In the genomic region with DNA sequence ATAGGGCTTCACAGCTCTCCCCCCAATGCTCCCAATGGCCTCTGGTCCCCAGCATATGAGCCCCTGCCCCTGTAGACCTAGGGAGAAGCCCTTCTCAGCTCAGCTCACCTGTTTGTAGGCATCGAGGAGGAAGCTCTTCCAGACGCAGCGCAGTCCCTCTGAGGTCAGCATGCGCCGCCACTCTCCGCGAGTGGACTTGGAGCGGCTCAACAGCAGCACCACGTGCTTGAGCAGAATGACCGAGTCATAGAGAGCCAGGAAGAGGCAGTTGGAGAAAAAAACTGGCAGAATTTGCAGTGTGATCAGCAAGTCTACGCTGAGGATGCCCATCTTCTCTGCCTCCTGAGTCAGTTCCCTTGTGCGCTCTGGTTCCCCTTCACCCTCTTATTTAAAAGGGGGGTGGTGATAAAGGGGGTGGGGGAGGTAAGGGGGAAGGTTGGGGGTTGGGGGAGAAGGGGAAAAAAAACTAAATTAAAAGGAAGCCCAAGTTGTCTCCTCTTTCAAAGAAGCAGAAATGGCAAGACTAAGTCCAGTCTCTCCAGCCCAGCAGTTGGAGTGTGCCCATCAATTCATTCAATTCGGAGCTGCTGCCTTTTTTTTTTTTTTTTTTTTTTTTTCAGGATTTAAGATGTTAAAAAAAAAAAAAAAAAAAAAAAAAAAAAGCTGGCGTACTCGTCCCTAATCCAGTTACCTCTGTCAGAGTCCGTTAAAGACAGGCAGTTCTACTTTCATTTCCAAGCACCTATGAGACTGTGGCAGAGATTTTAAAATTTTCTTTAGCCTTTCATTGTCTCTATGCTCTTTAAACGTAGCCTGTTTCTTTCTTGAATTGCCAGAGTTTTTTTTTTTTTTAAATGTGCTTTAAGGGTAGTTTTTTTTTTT, we compare ENCODE assay signal across 9 cellular contexts. TPM values are rescaled to one million over a fixed set of nuclear protein-coding genes. Genes with fewer than 3 reads are reported as not detected.
DNase-seq lines count a peak whose midpoint lies in the region; ATAC-seq and TF ChIP-seq lines count a peak whose summit lies in the region.
"Had no signal": no experiment of that assay in that cellular context is flagged by ENCODE, and none has a peak within 500 bp of the region (broad histone marks: within the 10 kb centered on the region; RNA-seq: fewer than 3 reads in every experiment).

A gene (minus strand): TSS at position 362 of the 882 bp plus-strand sequence. CDS start 32 bp downstream, at position 330.

- H3K36me3 ChIP-seq in DND-41 (ENCODE audit: insufficient read depth, low read length) (no peaks in the 10 kb centered on the region), SK-N-SH (replicated peaks in 1 of 2; ENCODE audit: control insufficient read depth in 1 of 2, insufficient read depth in 2 of 2, low read length in 1 of 2) (no peaks in the 10 kb centered on the region), rectal smooth muscle tissue (ENCODE audit: control insufficient read depth, insufficient read depth, low read length) (no peaks in the 10 kb centered on the region)

- H3K79me2 ChIP-seq in DND-41 (ENCODE audit: insufficient read depth, low read length) (no peaks in the 10 kb centered on the region), SK-N-SH (ENCODE audit: insufficient read depth) (no peaks in the 10 kb centered on the region)

- 20% methylated on average over 16 of the region's 17 CpGs for WGBS in SK-N-SH (ENCODE audit: low lambda C conversion rate)

- TF ChIP-seq EP300 in SK-N-SH (IDR thresholded peaks at IDR 0.05; ENCODE audit: borderline replicate concordance in 1 of 2, low read depth in 1 of 2, low read length in 1 of 2): no peak

- DNase-seq in DND-41 (no peak), SK-N-SH (no peak), Right ventricle myocardium superior (peak; percentile 64), KG1 (lab: John Stamatoyannopoulos, UW) (no peak)

- H3K4me3 ChIP-seq in DND-41 (ENCODE audit: low read depth in 1 of 2, low read length in 2 of 2) (no peak within 1 kb of the TSS), SK-N-SH (ENCODE audit: low read depth in 2 of 2, low read length in 1 of 2) (peak within 1 kb of the TSS; percentile 50 to 52), rectal smooth muscle tissue (ENCODE audit: low read length) (peak within 1 kb of the TSS; percentile 40)

- H3F3A ChIP-seq in SK-N-SH (replicated peaks; ENCODE audit: insufficient read depth): no peaks in the 10 kb centered on the region

- H2AFZ ChIP-seq in DND-41 (ENCODE audit: low read depth, low read length): no peak within 1 kb of the TSS
- H2AFZ ChIP-seq in SK-N-SH (ENCODE audit: low read depth): peak within 1 kb of the TSS; percentile 77

- no peak within 1 kb of the TSS for H3K9ac ChIP-seq in DND-41 (ENCODE audit: low read depth, low read length)
- peak within 1 kb of the TSS; percentile 50; the same call in 1 of the 2 replicates for H3K9ac ChIP-seq in SK-N-SH
- no peak within 1 kb of the TSS for H3K9ac ChIP-seq in rectal smooth muscle tissue (ENCODE audit: low read length)

- POLR2A ChIA-PET in SK-N-SH (lab: Yijun Ruan, JAX): no interaction called here

- CTCF ChIA-PET in SK-N-SH (lab: Yijun Ruan, JAX): no interaction called here

- H4K20me1 ChIP-seq in DND-41 (ENCODE audit: insufficient read depth, low read length): no peaks in the 10 kb centered on the region
- H4K20me1 ChIP-seq in SK-N-SH (ENCODE audit: insufficient read depth): no peaks in the 10 kb centered on the region

- H3K9me2 ChIP-seq in SK-N-SH: no peaks in the 10 kb centered on the region

- TF ChIP-seq CTCF in DND-41 (IDR thresholded peaks at IDR 0.05; ENCODE audit: borderline replicate concordance, extremely low read depth, low read length, poor library complexity, severe bottlenecking) (no peak), SK-N-SH (IDR thresholded peaks at IDR 0.05) (no peak)

- H3K27ac ChIP-seq in DND-41 (ENCODE audit: low read length): no peak within 1 kb of the TSS
- H3K27ac ChIP-seq in SK-N-SH (ENCODE audit: low read depth in 2 of 2, low read length in 1 of 2): peak within 1 kb of the TSS in 1 of 2 experiments; percentile 8; a peak in 1 of 4 replicates
- H3K27ac ChIP-seq in rectal smooth muscle tissue (ENCODE audit: low read depth, low read length): no peak within 1 kb of the TSS

- H3K4me1 ChIP-seq in DND-41 (ENCODE audit: insufficient read depth, low read length) (no peaks in the 10 kb centered on the region), SK-N-SH (ENCODE audit: control insufficient read depth in 1 of 2, insufficient read depth in 2 of 2, low read depth in 1 of 2, low read length in 1 of 2) (peaks cover 0 to 3% of the 10 kb centered on the region in 2 experiments; a peak in 2 of 4 replicates), rectal smooth muscle tissue (ENCODE audit: control insufficient read depth, insufficient read depth, low read length) (no peaks in the 10 kb centered on the region)

- H3K27me3 ChIP-seq in DND-41 (ENCODE audit: insufficient read depth, low read length, poor library complexity) (no peaks in the 10 kb centered on the region), SK-N-SH (ENCODE audit: insufficient read depth) (no peaks in the 10 kb centered on the region), rectal smooth muscle tissue (ENCODE audit: control insufficient read depth, insufficient read depth, low read length) (no peaks in the 10 kb centered on the region)

- H3K4me2 ChIP-seq in DND-41 (ENCODE audit: insufficient read depth, low read length) (no peak within 1 kb of the TSS), SK-N-SH (peak within 1 kb of the TSS; percentile 68)

- intact Hi-C loops in Right ventricle myocardium superior (cut with DNase I): no loop called here

- ATAC-seq in DND-41 (ENCODE audit: insufficient read depth, low read depth) (peak; percentile 43; the same call in 1 of the 3 replicates), Right ventricle myocardium superior (ENCODE audit: poor library complexity) (peak; percentile 79), HG02763 (IDR thresholded peaks at IDR 0.05; ENCODE audit: unreplicated experiment) (no peak), HG03565 (IDR thresholded peaks at IDR 0.05; ENCODE audit: unreplicated experiment) (no peak), HG03520 (IDR thresholded peaks at IDR 0.05; ENCODE audit: unreplicated experiment) (no peak)

- no peaks in the 10 kb centered on the region for H3K9me3 ChIP-seq in DND-41 (ENCODE audit: insufficient read depth, low read length, severe bottlenecking)
- no peaks in the 10 kb centered on the region for H3K9me3 ChIP-seq in SK-N-SH

- no peak for TF ChIP-seq RAD21 in SK-N-SH (IDR thresholded peaks at IDR 0.05; ENCODE audit: low read length)

TF ChIP-seq in SK-N-SH, 30 proteins besides CTCF, POLR2A, EP300 and RAD21:
- TF ChIP-seq RXRA (IDR thresholded peaks at IDR 0.05; ENCODE audit: borderline replicate concordance, low read depth): no peak
- TF ChIP-seq, protein P1, sequence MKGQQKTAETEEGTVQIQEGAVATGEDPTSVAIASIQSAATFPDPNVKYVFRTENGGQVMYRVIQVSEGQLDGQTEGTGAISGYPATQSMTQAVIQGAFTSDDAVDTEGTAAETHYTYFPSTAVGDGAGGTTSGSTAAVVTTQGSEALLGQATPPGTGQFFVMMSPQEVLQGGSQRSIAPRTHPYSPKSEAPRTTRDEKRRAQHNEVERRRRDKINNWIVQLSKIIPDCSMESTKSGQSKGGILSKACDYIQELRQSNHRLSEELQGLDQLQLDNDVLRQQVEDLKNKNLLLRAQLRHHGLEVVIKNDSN (IDR thresholded peaks at IDR 0.05; ENCODE audit: borderline replicate concordance, low read depth): peak; percentile 42; the same call in 1 of the 2 replicates
- TF ChIP-seq, protein P2, sequence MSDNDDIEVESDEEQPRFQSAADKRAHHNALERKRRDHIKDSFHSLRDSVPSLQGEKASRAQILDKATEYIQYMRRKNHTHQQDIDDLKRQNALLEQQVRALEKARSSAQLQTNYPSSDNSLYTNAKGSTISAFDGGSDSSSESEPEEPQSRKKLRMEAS (IDR thresholded peaks at IDR 0.05; ENCODE audit: low read depth): peak; percentile 93

RNA-seq across cellular contexts. Expression of the gene that starts here (rescaled TPM):
- 0.91 and 1.1 TPM in 2 replicates for polyA plus RNA-seq in SK-N-SH (2012; rRNA removed)
- polyA plus RNA-seq in SK-N-SH (2012; cell fraction: cytosol; rRNA removed): 0.53 and 0.79 TPM in 2 replicates
- 1.4 and 1.9 TPM in 2 replicates for polyA plus RNA-seq in SK-N-SH (2012; cell fraction: nucleus; rRNA removed)
- total RNA-seq in Right ventricle myocardium superior: 2.8 TPM
- polyA plus RNA-seq: IgD-negative memory B cell had no signal

Comparison
In these comparisons a context has a peak if more than half of its experiments do, and no peak if none do; other contexts are left out.
1. ATAC-seq: peak in DND-41 (single experiment) and Right ventricle myocardium superior (single experiment); none in HG02763 (single experiment), HG03565 (single experiment) and HG03520 (single experiment).
2. H3K4me3 ChIP-seq: peak in SK-N-SH (2 of 2) and rectal smooth muscle tissue (single experiment); none in DND-41 (0 of 2).